ENCODE assay signal across 15 cellular contexts in the genomic region with DNA sequence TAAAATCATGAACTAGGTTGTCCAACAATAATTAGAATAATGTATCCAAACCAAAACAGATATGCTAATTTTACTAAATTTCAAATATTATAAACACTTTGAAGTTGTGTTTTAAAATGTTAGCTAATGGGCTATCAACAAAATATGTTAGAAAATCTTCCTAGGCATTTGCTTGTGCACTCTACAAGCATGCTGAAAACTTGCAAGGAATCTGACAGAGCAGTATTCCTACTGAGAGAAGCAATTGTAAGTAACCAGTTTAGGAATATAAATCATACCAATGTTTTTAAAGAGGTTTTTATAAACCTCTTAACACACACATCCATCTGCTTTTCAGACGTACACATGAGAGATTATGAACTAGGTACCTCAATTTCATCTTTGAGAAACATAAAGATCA.
"Had no signal": no experiment of that assay in that cellular context is flagged by ENCODE, and none has a peak within 500 bp of the region (broad histone marks: within the 10 kb centered on the region; RNA-seq: fewer than 3 reads in every experiment).

No MANE protein-coding gene starts in this region.

- H3K27ac Mint-ChIP-seq: activated naive CD4-positive, alpha-beta T cell treated with anti-CD3 and anti-CD28 coated beads, Interleukin-2, amount 10 ng/mL, durations not matched to agents 7 days and 5 days; activated T-helper 2 cell treated with anti-CD3 and anti-CD28 coated beads, Interferon-gamma antibody, Interleukin-2, Interleukin-4, amounts not matched to agents 10 μg/mL and 5 μg/mL and 100 μg/mL, durations not matched to agents 14 hours and 24 hours and 36 hours; T-helper 1 cell treated with Interleukin-12 subunit alpha and Interleukin-12 subunit beta and Interleukin-4 antibody, amounts not matched to agents 30 μg/mL and 1 μg/mL, for 36 hours had no signal

- H3K36me3 ChIP-seq: adrenal gland, pancreas had no signal

- H3K27me3 Mint-ChIP-seq: activated naive CD4-positive, alpha-beta T cell treated with anti-CD3 and anti-CD28 coated beads, Interleukin-2, amount 10 ng/mL, durations not matched to agents 7 days and 5 days had no signal

- H3K27ac ChIP-seq: adrenal gland, foreskin keratinocyte, heart right ventricle, pancreas, upper lobe of right lung had no signal

- FAIRE-seq: endothelial cell of umbilical vein, pancreas had no signal

- H3K4me1 ChIP-seq: adrenal gland, foreskin keratinocyte, testis, upper lobe of right lung had no signal

- H3K9me3 ChIP-seq: adrenal gland, heart right ventricle, pancreas, testis, upper lobe of right lung had no signal

- H3K4me1 Mint-ChIP-seq: activated naive CD4-positive, alpha-beta T cell treated with anti-CD3 and anti-CD28 coated beads, Interleukin-2, amount 10 ng/mL, durations not matched to agents 7 days and 5 days had no signal

- DNase-seq: activated CD4-positive, alpha-beta T cell treated with anti-CD3 and anti-CD28 coated beads for 48 hours; activated naive CD4-positive, alpha-beta T cell treated with anti-CD3 and anti-CD28 coated beads, Interleukin-2, amount 10 ng/mL, durations not matched to agents 7 days and 5 days; adrenal gland; foreskin keratinocyte; heart right ventricle; islet precursor cell; pancreas; stimulated activated CD4-positive, alpha-beta T cell treated with anti-CD3 and anti-CD28 coated beads, Interleukin-4, amount 100 ng/mL, for 1 hour; stimulated activated CD8-positive, alpha-beta memory T cell treated with anti-CD3 and anti-CD28 coated beads, Interleukin-4, amount 100 ng/mL, for 48 hours; stimulated activated naive CD8-positive, alpha-beta T cell treated with anti-CD3 and anti-CD28 coated beads, Interleukin-15, Interleukin-2, amounts not matched to agents 100 U/mL and 50 U/mL, for 24 hours; upper lobe of right lung had no signal

- ATAC-seq: foreskin keratinocyte; heart right ventricle; stimulated activated naive CD8-positive, alpha-beta T cell treated with anti-CD3 and anti-CD28 coated beads, Interleukin-15, Interleukin-2, amounts not matched to agents 100 U/mL and 50 U/mL, for 24 hours; upper lobe of right lung had no signal

- H3K27me3 ChIP-seq: adrenal gland, foreskin keratinocyte, heart right ventricle, pancreas, testis, upper lobe of right lung had no signal

- H3K4me3 Mint-ChIP-seq: activated naive CD4-positive, alpha-beta T cell treated with anti-CD3 and anti-CD28 coated beads, Interleukin-2, amount 10 ng/mL, durations not matched to agents 7 days and 5 days; T-helper 1 cell treated with Interleukin-12 subunit alpha and Interleukin-12 subunit beta and Interleukin-4 antibody, amounts not matched to agents 30 μg/mL and 1 μg/mL, for 36 hours had no signal

- H3K4me3 ChIP-seq: adrenal gland, heart right ventricle, pancreas, testis, upper lobe of right lung had no signal

- H3K9me3 Mint-ChIP-seq: activated naive CD4-positive, alpha-beta T cell treated with anti-CD3 and anti-CD28 coated beads, Interleukin-2, amount 10 ng/mL, durations not matched to agents 7 days and 5 days; activated T-helper 2 cell treated with anti-CD3 and anti-CD28 coated beads, Interferon-gamma antibody, Interleukin-2, Interleukin-4, amounts not matched to agents 10 μg/mL and 5 μg/mL and 100 μg/mL, durations not matched to agents 14 hours and 24 hours and 36 hours; T-helper 1 cell treated with Interleukin-12 subunit alpha and Interleukin-12 subunit beta and Interleukin-4 antibody, amounts not matched to agents 30 μg/mL and 1 μg/mL, for 36 hours had no signal
